ENCODE assay signal across 18 cellular contexts in the genomic region with DNA sequence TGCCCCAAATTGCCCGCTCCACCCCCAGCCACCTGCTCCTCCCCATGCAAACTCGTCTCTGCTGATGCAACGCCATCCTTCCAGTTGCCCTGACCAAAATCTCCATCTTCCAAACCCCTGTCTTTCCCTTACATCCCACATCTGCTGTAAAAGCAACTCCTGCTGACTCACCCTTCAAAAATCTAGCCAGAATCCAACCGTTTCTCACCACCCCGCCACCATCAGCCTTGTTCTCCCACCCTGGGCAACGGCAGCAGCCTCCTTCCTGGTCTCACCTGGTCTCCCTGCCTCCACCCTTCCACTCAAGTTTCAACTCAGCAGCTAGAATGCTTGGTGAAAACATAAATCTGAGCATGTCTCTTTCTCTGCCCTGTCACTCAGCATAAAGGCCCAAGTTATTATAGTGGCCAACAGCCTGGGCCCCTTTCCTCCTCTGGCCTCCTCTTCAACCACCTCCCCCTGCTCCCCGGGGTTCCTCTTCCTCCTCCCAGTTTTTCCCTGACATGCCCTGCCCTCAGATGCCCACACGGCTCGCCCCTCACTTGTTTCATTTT. TPM values are rescaled to one million over a fixed set of nuclear protein-coding genes. Genes with fewer than 3 reads are reported as not detected.
A peak's percentile ranks its signal among the peaks of the same experiment; 100 is the strongest.
DNase-seq lines count a peak whose midpoint lies in the region; ATAC-seq, FAIRE-seq and TF ChIP-seq lines count a peak whose summit lies in the region.
"Had no signal": no experiment of that assay in that cellular context is flagged by ENCODE, and none has a peak within 500 bp of the region (broad histone marks: within the 10 kb centered on the region; RNA-seq: fewer than 3 reads in every experiment).

No MANE protein-coding gene starts in this region.

- no peak for TF ChIP-seq RAD21 in HepG2 (CRISPR knock-in tag; IDR thresholded peaks at IDR 0.05)

- H3K9ac ChIP-seq in HepG2 (ENCODE audit: insufficient read depth, low read depth, low read length) = no peak overlapping the region
- H3K9ac ChIP-seq in fibroblast of lung (ENCODE audit: insufficient read depth, low read length) = no peak overlapping the region

- TF ChIP-seq CTCF in HepG2 (CRISPR knock-in tag; IDR thresholded peaks at IDR 0.05) (no peak), right lobe of liver (IDR thresholded peaks at IDR 0.05) (no peak), RWPE2 (IDR thresholded peaks at IDR 0.05; ENCODE audit: poor library complexity, severe bottlenecking) (no peak), fibroblast of lung (conservative IDR thresholded peaks at IDR 0.05 in 1 of 2, IDR thresholded peaks at IDR 0.05 in 1 of 2; ENCODE audit: low read depth in 1 of 2, low read length in 2 of 2) (no peak)

- H4K20me1 ChIP-seq in HepG2 (ENCODE audit: insufficient read depth, low read length) = no peaks in the 10 kb centered on the region
- H4K20me1 ChIP-seq in fibroblast of lung (ENCODE audit: control insufficient read depth, extremely low read depth, insufficient read depth, low read length) = no peaks in the 10 kb centered on the region

- H3K27ac ChIP-seq in HepG2 (ENCODE audit: extremely low read length, insufficient read depth, low read length) (no peak overlapping the region), right lobe of liver (no peak overlapping the region), RWPE2 (ENCODE audit: poor library complexity, severe bottlenecking) (no peak overlapping the region), fibroblast of lung (ENCODE audit: insufficient read depth, low read length) (no peak overlapping the region), small intestine (ENCODE audit: low read depth in 1 of 2, low read length in 1 of 2) (no peak overlapping the region)
- H3K27ac ChIP-seq: ovary had no signal

- BruUV-seq in HepG2 (replicated peaks; lab: Mats Ljungman, UMichigan) = no TSS peak

- H2AFZ ChIP-seq in HepG2 (ENCODE audit: low read length) (no peak overlapping the region), fibroblast of lung (ENCODE audit: low read length) (no peak overlapping the region)

- H3K4me3 ChIP-seq in HepG2 (replicated peaks in 1 of 3; ENCODE audit: insufficient read depth in 1 of 3, low read depth in 2 of 3, low read length in 3 of 3) = peak overlapping the region in 1 of 3 experiments; percentile 26; a peak in 1 of 6 replicates
- H3K4me3 ChIP-seq in right lobe of liver = no peak overlapping the region
- H3K4me3 ChIP-seq in RWPE2 (ENCODE audit: severe bottlenecking) = no peak overlapping the region
- no peak overlapping the region for H3K4me3 ChIP-seq in fibroblast of lung (replicated peaks in 1 of 4; ENCODE audit: control extremely low read depth in 1 of 4, insufficient read depth in 1 of 4, low read depth in 3 of 4, low read length in 4 of 4)
- no peak overlapping the region for H3K4me3 ChIP-seq in small intestine (ENCODE audit: low read depth in 1 of 2, low read length in 2 of 2)
- H3K4me3 ChIP-seq: mucosa of descending colon, ovary had no signal

- WGBS in HepG2 (ENCODE audit: low lambda C conversion rate) = 35% methylated on average over 9 of the region's 9 CpGs
- 71% methylated on average over 9 of the region's 9 CpGs for WGBS in right lobe of liver (ENCODE audit: insufficient coverage, low coverage, low lambda C conversion rate, missing lambda C conversion rate)
- WGBS in small intestine, 3 donors = 78 to 83% (median 81%) methylated on average over 9 of the region's 9 CpGs

- H3K4me1 ChIP-seq in HepG2 (ENCODE audit: insufficient read depth, low read length) (peaks cover 62% of the 10 kb centered on the region), right lobe of liver (no peaks in the 10 kb centered on the region), RWPE2 (ENCODE audit: insufficient read depth, poor library complexity, severe bottlenecking) (no peaks in the 10 kb centered on the region), fibroblast of lung (ENCODE audit: control insufficient read depth, extremely low read depth, insufficient read depth, low read length) (peaks cover 4% of the 10 kb centered on the region), small intestine (ENCODE audit: control insufficient read depth in 2 of 2, insufficient read depth in 1 of 2, low read depth in 1 of 2, low read length in 1 of 2) (peaks cover 0 to under 1% of the 10 kb centered on the region in 2 donors)

- CTCF ChIA-PET in HepG2 (lab: Yijun Ruan, JAX; ENCODE audit: low intra/inter-chr PET ratio, low total read pairs) = no interaction called here

- H3K36me3 ChIP-seq in HepG2 (replicated peaks in 1 of 2; ENCODE audit: control insufficient read depth in 1 of 2, insufficient read depth in 2 of 2, low read length in 2 of 2) (no peaks in the 10 kb centered on the region), right lobe of liver (no peaks in the 10 kb centered on the region), RWPE2 (ENCODE audit: low read depth) (no peaks in the 10 kb centered on the region), fibroblast of lung (ENCODE audit: control insufficient read depth, insufficient read depth, low read length) (no peaks in the 10 kb centered on the region), small intestine (ENCODE audit: control insufficient read depth in 2 of 2, insufficient read depth in 2 of 2, low read length in 2 of 2) (no peaks in the 10 kb centered on the region)
- H3K36me3 ChIP-seq: ovary had no signal

- no peak for TF ChIP-seq POLR2A in HepG2 (IDR thresholded peaks at IDR 0.05; ENCODE audit: insufficient read depth in 1 of 2, low read depth in 2 of 2, low read length in 2 of 2)
- no peak for TF ChIP-seq POLR2A in right lobe of liver (IDR thresholded peaks at IDR 0.05)

- POLR2A ChIA-PET in HepG2 (lab: Yijun Ruan, JAX) = interaction anchor here (1.1 kb wide), 1 partner anchor 11 kb away, joined by 4 read pairs; no protein-coding TSS in a partner anchor

- peak; percentile 4; the same call in 2 of the 3 replicates for ATAC-seq in HepG2
- ATAC-seq in right lobe of liver = no peak
- ATAC-seq in RWPE2 (ENCODE audit: low read depth) = peak; percentile 45; the same call in 1 of the 3 replicates
- ATAC-seq: activated CD8-positive, alpha-beta T cell treated with anti-CD3 and anti-CD28 coated beads for 36 hours; left colon had no signal

- intact Hi-C loops in HepG2 (cut with micrococcal nuclease; ENCODE audit: unreplicated experiment) (no loop called here), right lobe of liver (cut with DNase I) (no loop called here)

- FAIRE-seq in HepG2 (lab: Jason Lieb, UNC) (no peak), small intestine (lab: Jason Lieb, UNC) (no peak)
- FAIRE-seq: G401.6, H54 had no signal

- H3K79me2 ChIP-seq in HepG2 (ENCODE audit: insufficient read depth, low read length) (no peaks in the 10 kb centered on the region), fibroblast of lung (ENCODE audit: control insufficient read depth, insufficient read depth, low read length) (no peaks in the 10 kb centered on the region)

- DNase-seq in HepG2 (ENCODE audit: low spot score) = no peak
- no peak for DNase-seq in right lobe of liver
- DNase-seq in RWPE2 (ENCODE audit: low spot score) = no peak
- peak; percentile 60 to 73 for DNase-seq in fibroblast of lung (ENCODE audit: low read depth in 2 of 2)
- DNase-seq in stimulated activated CD8-positive, alpha-beta memory T cell treated with anti-CD3 and anti-CD28 coated beads, Interleukin-4, amount 100 ng/mL, for 48 hours = peak; percentile 9
- no peak for DNase-seq in small intestine
- DNase-seq in NCI-H69 (lab: John Stamatoyannopoulos, UW) = no peak
- no peak for DNase-seq in NCI-H1436 treated with DMSO at 0.1 percent for 48 hours (lab: John Stamatoyannopoulos, UW)
- DNase-seq: activated CD8-positive, alpha-beta T cell treated with anti-CD3 and anti-CD28 coated beads for 36 hours; KBM-7; left colon; NCI-H1105 treated with DMSO at 0.1 percent for 48 hours; NCI-H446; ovary; stimulated activated naive CD4-positive, alpha-beta T cell treated with Interleukin-2 at 50 U/mL for 16 hours had no signal

- H3K27me3 ChIP-seq in HepG2 (ENCODE audit: control insufficient read depth in 1 of 2, insufficient read depth in 2 of 2, low read length in 2 of 2) = peaks cover 6 to 13% of the 10 kb centered on the region in 2 experiments; a peak in 4 of 5 replicates
- no peaks in the 10 kb centered on the region for H3K27me3 ChIP-seq in right lobe of liver
- no peaks in the 10 kb centered on the region for H3K27me3 ChIP-seq in RWPE2 (ENCODE audit: insufficient read depth, poor library complexity, severe bottlenecking)
- H3K27me3 ChIP-seq in fibroblast of lung (ENCODE audit: control insufficient read depth, insufficient read depth, low read length) = no peaks in the 10 kb centered on the region
- H3K27me3 ChIP-seq in small intestine (ENCODE audit: control insufficient read depth in 2 of 2, insufficient read depth in 2 of 2, low read length in 2 of 2) = peaks cover 0 to 2% of the 10 kb centered on the region in 2 donors
- H3K27me3 ChIP-seq: ovary had no signal

- TF ChIP-seq EP300 in HepG2 (IDR thresholded peaks at IDR 0.05; ENCODE audit: low read depth in 2 of 2, low read length in 2 of 2) (no peak), HepG2 (CRISPR knock-in tag; IDR thresholded peaks at IDR 0.05; ENCODE audit: borderline replicate concordance) (no peak)

- H3K9me3 ChIP-seq in HepG2 (ENCODE audit: low read length) = no peaks in the 10 kb centered on the region
- H3K9me3 ChIP-seq in right lobe of liver = no peaks in the 10 kb centered on the region
- no peaks in the 10 kb centered on the region for H3K9me3 ChIP-seq in RWPE2 (ENCODE audit: severe bottlenecking)
- no peaks in the 10 kb centered on the region for H3K9me3 ChIP-seq in fibroblast of lung (ENCODE audit: control insufficient read depth, insufficient read depth, low read depth, low read length)
- no peaks in the 10 kb centered on the region for H3K9me3 ChIP-seq in small intestine (ENCODE audit: control insufficient read depth, low read depth)
- H3K9me3 ChIP-seq: mucosa of descending colon, ovary had no signal

- H3K4me2 ChIP-seq in HepG2 (ENCODE audit: low read depth, low read length) = peak overlapping the region; percentile 46
- H3K4me2 ChIP-seq in fibroblast of lung (ENCODE audit: extremely low read depth, insufficient read depth, low read length) = no peak overlapping the region

- in situ Hi-C loops in HepG2 (cut with HindIII; ENCODE audit: extremely low pct_ligation_motif_present, low pct_unique_long_range_greater_than_20kb) = no loop called here

RNA-seq across cellular contexts. Expression of a gene that starts 7.2 kb away (rescaled TPM):
- total RNA-seq in HepG2 (2016; rRNA removed; fragmentation: Illumina TruSeq; extraction: Trizol) (39.0 and 39.1 TPM in 2 replicates), right lobe of liver (1 to 10 TPM; 3.2 to 7.4 (median 4.2) TPM), fibroblast of lung (43.4 and 57.3 TPM in 2 replicates)
- total RNA-seq in HepG2 (2016; cell fraction: cytosol; rRNA removed; fragmentation: Illumina TruSeq; extraction: Trizol; ENCODE audit: low read depth) = 50.4 and 51.2 TPM in 2 replicates
- total RNA-seq in HepG2 (2016; cell fraction: insoluble cytoplasmic fraction; rRNA removed; fragmentation: Illumina TruSeq; extraction: Trizol) = 32.6 and 44.6 TPM in 2 replicates
- 52.4 and 52.9 TPM in 2 replicates for total RNA-seq in HepG2 (2016; cell fraction: membrane; rRNA removed; fragmentation: Illumina TruSeq; extraction: Trizol)
- total RNA-seq in HepG2 (2016; cell fraction: nucleus; rRNA removed; fragmentation: Illumina TruSeq; extraction: Trizol) = 33.3 and 38.2 TPM in 2 replicates
- polyA plus RNA-seq in HepG2 (2011; rRNA removed) (57.6 and 59.5 TPM in 2 replicates), fibroblast of lung (23.5 and 41.3 TPM in 2 replicates), small intestine (1 to 10 TPM; 7.0 to 9.4 (median 9.4) TPM)
- 44.7 and 49.0 TPM in 2 replicates for polyA plus RNA-seq in HepG2 (2011; cell fraction: cytosol; rRNA removed)
- 85.9 and 86.7 TPM in 2 replicates for polyA plus RNA-seq in HepG2 (2011; cell fraction: nucleus; rRNA removed)
- polyA plus RNA-seq in HepG2 (2012) = 53.7 and 59.9 TPM in 2 replicates
- polyA plus RNA-seq in HepG2 (2016; cell fraction: cytosol; fragmentation: Illumina TruSeq; extraction: Trizol; ENCODE audit: low read depth) = 53.0 and 54.8 TPM in 2 replicates
- polyA plus RNA-seq in HepG2 (2016; cell fraction: insoluble cytoplasmic fraction; fragmentation: Illumina TruSeq; extraction: Trizol; ENCODE audit: low read depth) = 28.2 and 29.0 TPM in 2 replicates
- polyA plus RNA-seq in HepG2 (2016; cell fraction: membrane; fragmentation: Illumina TruSeq; extraction: Trizol; ENCODE audit: low read depth) = 41.5 and 42.8 TPM in 2 replicates
- polyA plus RNA-seq in HepG2 (2016; cell fraction: nucleus; fragmentation: Illumina TruSeq; extraction: Trizol; ENCODE audit: insufficient read depth, low read depth) = 49.3 and 52.0 TPM in 2 replicates
- polyA minus RNA-seq in HepG2 (2011; rRNA and poly(A)+ RNA removed; ENCODE audit: low replicate concordance) = 21.9 and 161 TPM in 2 replicates
- 57.2 and 71.5 TPM in 2 replicates for polyA minus RNA-seq in HepG2 (2011; cell fraction: cytosol; rRNA and poly(A)+ RNA removed)
- 135 and 148 TPM in 2 replicates for polyA minus RNA-seq in HepG2 (2011; cell fraction: nucleus; rRNA and poly(A)+ RNA removed)
- 18.1 and 31.8 TPM in 2 replicates for polyA plus RNA-seq in fibroblast of lung (2012)
- polyA minus RNA-seq in fibroblast of lung (ENCODE audit: low replicate concordance) = 51.7 and 102 TPM in 2 replicates

Comparison
In these comparisons a context has a peak if more than half of its experiments do, and no peak if none do; other contexts are left out.
1. ATAC-seq: peak in HepG2 (single experiment) and RWPE2 (single experiment); none in right lobe of liver (0 of 4).
2. DNase-seq: peak in fibroblast of lung (2 of 2) and stimulated activated CD8-positive, alpha-beta memory T cell treated with anti-CD3 and anti-CD28 coated beads, Interleukin-4, amount 100 ng/mL, for 48 hours (single experiment); none in HepG2 (single experiment), right lobe of liver (0 of 3), RWPE2 (single experiment), small intestine (single experiment), NCI-H69 (single experiment) and NCI-H1436 treated with DMSO at 0.1 percent for 48 hours (single experiment).